ENCODE assay signal across 1 cellular context in genomic region chr17:76251478-76252039, GRCh38.
TF ChIP-seq lines count a peak whose summit lies in the region.

No MANE protein-coding gene starts in this region.

TF ChIP-seq in HepG2, 621 proteins besides CTCF, POLR2A, EP300 and RAD21 (continued from another document):
- TF ChIP-seq PRDM4 (CRISPR knock-in tag; IDR thresholded peaks at IDR 0.05; ENCODE audit: borderline replicate concordance) (no peak), ASH2L (IDR thresholded peaks at IDR 0.05; ENCODE audit: insufficient read length, low read depth, low read length) (peak; percentile 58), ZNF501 (CRISPR knock-in tag; IDR thresholded peaks at IDR 0.05) (0 out of 2 replicates have a peak, but pooled peaks have one; percentile 34), ZNF644 (CRISPR knock-in tag; IDR thresholded peaks at IDR 0.05; ENCODE audit: low read depth) (no peak), ZNF407 (CRISPR knock-in tag; IDR thresholded peaks at IDR 0.05; ENCODE audit: not compliant biosample characterization) (peak; percentile 59), ZNF430 (CRISPR knock-in tag; IDR thresholded peaks at IDR 0.05) (0 out of 2 replicates have a peak, but pooled peaks have one; percentile 11), ZNF343 (CRISPR knock-in tag; IDR thresholded peaks at IDR 0.05) (no peak), TBP (CRISPR knock-in tag; IDR thresholded peaks at IDR 0.05) (no peak), SALL1 (CRISPR knock-in tag; IDR thresholded peaks at IDR 0.05) (peak; percentile 48; the same call in 1 of the 2 replicates), ZNF160 (CRISPR knock-in tag; IDR thresholded peaks at IDR 0.05) (0 out of 2 replicates have a peak, but pooled peaks have one; percentile 5), ZNF263 (CRISPR knock-in tag; IDR thresholded peaks at IDR 0.05) (peak; percentile 55), GRHL1 (CRISPR knock-in tag; conservative IDR thresholded peaks at IDR 0.05) (no peak), ZNF318 (CRISPR knock-in tag; IDR thresholded peaks at IDR 0.05) (no peak), ZNF629 (CRISPR knock-in tag; conservative IDR thresholded peaks at IDR 0.05) (peak; percentile 92), GLI4 (CRISPR knock-in tag; IDR thresholded peaks at IDR 0.05; ENCODE audit: borderline replicate concordance) (0 out of 2 replicates have a peak, but pooled peaks have one; percentile 43), FUBP1 (CRISPR knock-in tag; IDR thresholded peaks at IDR 0.05; ENCODE audit: borderline replicate concordance) (peak; percentile 74; the same call in 1 of the 2 replicates), ZNF605 (CRISPR knock-in tag; IDR thresholded peaks at IDR 0.05) (peak; percentile 79; the same call in 1 of the 2 replicates), ZSCAN9 (CRISPR knock-in tag; IDR thresholded peaks at IDR 0.05; ENCODE audit: borderline replicate concordance) (peak; percentile 76; the same call in 1 of the 2 replicates)
